ENCODE assay signal across 8 cellular contexts in genomic region chr9:33264473-33265177, GRCh38. TPM values are rescaled to one million over a fixed set of nuclear protein-coding genes. Genes with fewer than 3 reads are reported as not detected.
DNase-seq lines count a peak whose midpoint lies in the region; ATAC-seq and TF ChIP-seq lines count a peak whose summit lies in the region.

TSS of gene BAG1 (minus strand) at chr9:33264708.
TSS of gene CHMP5 (plus strand) at chr9:33265049. CDS start at chr9:33265079, 30 bp downstream.

- H3F3A ChIP-seq in DOHH2 (ENCODE audit: control insufficient read depth, insufficient read depth): no peaks in the 10 kb centered on the region

- 0% methylated on average over 4 to 27 of the region's 67 CpGs for WGBS in esophagus squamous epithelium, 2 donors

- H3K27ac ChIP-seq in DOHH2 (ENCODE audit: low read depth, low read length): peak within 1 kb of the TSS; percentile 48
- peak within 1 kb of the TSS; percentile 42 for H3K27ac ChIP-seq in Karpas-422 (ENCODE audit: low read length)
- peak within 1 kb of the TSS; percentile 94 to 99 (median 96) for H3K27ac ChIP-seq in esophagus squamous epithelium

- peak; percentile 87 for ATAC-seq in GM21825 (IDR thresholded peaks at IDR 0.05; ENCODE audit: unreplicated experiment)

- H3K9me3 ChIP-seq in DOHH2 (ENCODE audit: control insufficient read depth, insufficient read depth, low read length) (no peaks in the 10 kb centered on the region), Karpas-422 (ENCODE audit: low read length) (no peaks in the 10 kb centered on the region), esophagus squamous epithelium (no peaks in the 10 kb centered on the region)

- H2AFZ ChIP-seq in Karpas-422 (ENCODE audit: low read length): peak within 1 kb of the TSS; percentile 59; the same call in 1 of the 2 replicates

- DNase-seq in Karpas-422 (peak; percentile 100), RKO (ENCODE audit: low spot score) (peak; percentile 99), activated T-helper 1 cell treated with Interleukin-2 at 50 U/mL for 16 hours (ENCODE audit: low read depth) (peak; percentile 99), esophagus squamous epithelium (lab: John Stamatoyannopoulos, UW) (peak; percentile 98), myocyte (ENCODE audit: low read depth) (peak; percentile 100)
- DNase-seq in stimulated activated CD8-positive, alpha-beta memory T cell treated with anti-CD3 and anti-CD28 coated beads, Interleukin-7, amount 100 ng/mL, for 48 hours (ENCODE audit: extremely low read depth in 1 of 2, low read depth in 1 of 2): peak; percentile 99

- peaks cover 62% of the 10 kb centered on the region for H3K79me2 ChIP-seq in DOHH2 (ENCODE audit: control insufficient read depth, low read length)
- peaks cover 70% of the 10 kb centered on the region for H3K79me2 ChIP-seq in Karpas-422 (ENCODE audit: low read length)

- TF ChIP-seq CTCF in DOHH2 (IDR thresholded peaks at IDR 0.05; ENCODE audit: low read depth, low read length, poor library complexity, severe bottlenecking): no peak
- peak in 5 of 6 experiments; percentile 35 to 73 (median 47) for TF ChIP-seq CTCF in esophagus squamous epithelium (IDR thresholded peaks at IDR 0.05)

- peak within 1 kb of the TSS; percentile 98 for H3K4me2 ChIP-seq in DOHH2 (ENCODE audit: low read length)
- H3K4me2 ChIP-seq in Karpas-422 (ENCODE audit: low read depth, low read length, poor library complexity, severe bottlenecking): peak within 1 kb of the TSS; percentile 89

- peak within 1 kb of the TSS; percentile 93 for H3K9ac ChIP-seq in Karpas-422 (ENCODE audit: low read length)

- intact Hi-C loops in esophagus squamous epithelium (cut with DNase I): no loop called here

- H4K20me1 ChIP-seq in DOHH2 (ENCODE audit: control insufficient read depth, insufficient read depth, low read depth, low read length): no peaks in the 10 kb centered on the region
- peaks cover 5% of the 10 kb centered on the region; the same call in 1 of the 2 replicates for H4K20me1 ChIP-seq in Karpas-422 (ENCODE audit: insufficient read depth, low read depth, low read length)

- H3K36me3 ChIP-seq in DOHH2 (ENCODE audit: control insufficient read depth, low read length) (peaks cover 77% of the 10 kb centered on the region), Karpas-422 (ENCODE audit: insufficient read depth, low read length) (peaks cover 47% of the 10 kb centered on the region; the same call in 1 of the 2 replicates), esophagus squamous epithelium (peaks cover 19 to 70% (median 20%) of the 10 kb centered on the region in 3 donors)

- H3K4me1 ChIP-seq in DOHH2 (ENCODE audit: control insufficient read depth, low read length) (peaks cover 20% of the 10 kb centered on the region), Karpas-422 (ENCODE audit: low read length) (peaks cover 30% of the 10 kb centered on the region), esophagus squamous epithelium (peaks cover 12 to 48% (median 28%) of the 10 kb centered on the region in 3 donors)

- H3K9me2 ChIP-seq in DOHH2 (replicated peaks; ENCODE audit: control insufficient read depth, low read length) (no peaks in the 10 kb centered on the region), Karpas-422 (replicated peaks; ENCODE audit: insufficient read depth, low read length) (no peaks in the 10 kb centered on the region)

- H3K4me3 ChIP-seq in DOHH2 (ENCODE audit: low read length) (peak within 1 kb of the TSS; percentile 89), Karpas-422 (ENCODE audit: low read length) (peak within 1 kb of the TSS; percentile 86), esophagus squamous epithelium (peak within 1 kb of the TSS; percentile 67 to 98 (median 80))

- H3K27me3 ChIP-seq in DOHH2 (ENCODE audit: control insufficient read depth, low read length) (no peaks in the 10 kb centered on the region), Karpas-422 (ENCODE audit: low read length) (no peaks in the 10 kb centered on the region), esophagus squamous epithelium (no peaks in the 10 kb centered on the region)

- peak in 3 of 4 donors; percentile 80 to 93 (median 91) for TF ChIP-seq POLR2A in esophagus squamous epithelium (IDR thresholded peaks at IDR 0.05)

RNA-seq across cellular contexts. Expression of gene BAG1, which starts in this region (rescaled TPM):
- 55.6 and 111 TPM in 2 replicates for total RNA-seq in Karpas-422 (2014; rRNA removed; shearing (Covaris generic); ENCODE audit: low replicate concordance)
- total RNA-seq in esophagus squamous epithelium (100 to 1,000 TPM in 1 of 4 donors, 10 to 100 TPM in 3; 73.2 to 101 (median 91.0) TPM), myocyte (74.6 and 78.7 TPM in 2 replicates)
- polyA plus RNA-seq in myocyte (2012): 74.4 TPM

RNA-seq across cellular contexts. Expression of gene CHMP5, which starts in this region (rescaled TPM):
- total RNA-seq in Karpas-422 (2014; rRNA removed; shearing (Covaris generic); ENCODE audit: low replicate concordance): 53.4 and 57.1 TPM in 2 replicates
- total RNA-seq in esophagus squamous epithelium (10 to 100 TPM; 37.7 to 62.5 (median 54.2) TPM), myocyte (94.4 and 97.4 TPM in 2 replicates)
- polyA plus RNA-seq in myocyte (2012): 90.4 TPM

Comparison
In these comparisons a context has a peak if more than half of its experiments do, and no peak if none do; other contexts are left out.
1. Peak in every context shown above with its lines: DNase-seq, ATAC-seq, H3K4me3 ChIP-seq and H3K27ac ChIP-seq.
2. H3K27ac ChIP-seq: peak in every context shown above with its lines; median percentile 96 in esophagus squamous epithelium; 48 in DOHH2; 42 in Karpas-422.